12 cellular contexts compared by ENCODE assay signal in genomic region chr15:92869977-92870644, GRCh38. TPM values are rescaled to one million over a fixed set of nuclear protein-coding genes. Genes with fewer than 3 reads are reported as not detected.
DNase-seq lines count a peak whose midpoint lies in the region; ATAC-seq, FAIRE-seq and TF ChIP-seq lines count a peak whose summit lies in the region.
"Had no signal": no experiment of that assay in that cellular context is flagged by ENCODE, and none has a peak within 500 bp of the region (broad histone marks: within the 10 kb centered on the region; RNA-seq: fewer than 3 reads in every experiment).

No MANE protein-coding gene starts in this region.

- TF ChIP-seq POLR2A in H1 (IDR thresholded peaks at IDR 0.05; ENCODE audit: control extremely low read depth in 1 of 2, low read depth in 2 of 2, low read length in 2 of 2) = no peak

- POLR2A ChIA-PET in H1 (lab: Charles Lee; ENCODE audit: partially characterized antibody) = interaction anchor here (0.6 to 4.8 kb wide), 4 partner anchors 11 to 116 kb away, joined by 3 to 36 read pairs (median 12); no protein-coding TSS in a partner anchor

- FAIRE-seq in H1 (lab: Jason Lieb, UNC) = no peak

- H3K4me2 ChIP-seq in H1 (ENCODE audit: insufficient read depth in 1 of 2, low read depth in 2 of 2, low read length in 2 of 2) = no peak overlapping the region
- H3K4me2 ChIP-seq in mesendoderm (ENCODE audit: low read length) = no peak overlapping the region

- no peaks in the 10 kb centered on the region for H3K9me3 Mint-ChIP-seq in natural killer cell treated with Interleukin-12 subunit alpha and Interleukin-12 subunit beta and Interleukin-15 and Interleukin-18, amount 100 ng/mL, for 72 hours

- no peaks in the 10 kb centered on the region for H3K79me2 ChIP-seq in H1 (ENCODE audit: control insufficient read depth in 1 of 2, insufficient read depth in 2 of 2, low read length in 2 of 2)
- no peaks in the 10 kb centered on the region for H3K79me2 ChIP-seq in mesendoderm (ENCODE audit: control insufficient read depth, insufficient read depth, low read length)

- no peaks in the 10 kb centered on the region for H3K36me3 Mint-ChIP-seq in natural killer cell treated with Interleukin-12 subunit alpha and Interleukin-12 subunit beta and Interleukin-15 and Interleukin-18, amount 100 ng/mL, for 72 hours

- peak; percentile 52 for ATAC-seq in Right ventricle myocardium inferior
- ATAC-seq in natural killer cell treated with Interleukin-12 subunit alpha and Interleukin-12 subunit beta and Interleukin-15 and Interleukin-18, amount 100 ng/mL, for 72 hours = no peak

- no peak overlapping the region for H3K4me3 Mint-ChIP-seq in natural killer cell treated with Interleukin-12 subunit alpha and Interleukin-12 subunit beta and Interleukin-15 and Interleukin-18, amount 100 ng/mL, for 72 hours

- intact Hi-C loops in Right ventricle myocardium inferior (cut with DNase I) (no loop called here), cardiac septum (cut with DNase I) (no loop called here)

- no peaks in the 10 kb centered on the region for H4K20me1 ChIP-seq in H1 (replicated peaks in 1 of 2; ENCODE audit: control insufficient read depth in 1 of 2, insufficient read depth in 2 of 2, low read length in 2 of 2)

- H3K4ac ChIP-seq in H1 (replicated peaks; ENCODE audit: insufficient read length, low read depth, low read length) (no peak overlapping the region), mesendoderm (ENCODE audit: low read depth, low read length) (no peak overlapping the region)

- peaks cover 0 to 5% of the 10 kb centered on the region in 2 donors for H3K4me1 Mint-ChIP-seq in natural killer cell treated with Interleukin-12 subunit alpha and Interleukin-12 subunit beta and Interleukin-15 and Interleukin-18, amount 100 ng/mL, for 72 hours (ENCODE audit: low read depth in 2 of 2)

- H2BK20ac ChIP-seq in H1 (ENCODE audit: low read length) = no peak overlapping the region

- H2AFZ ChIP-seq in H1 (ENCODE audit: low read length) = peak overlapping the region; percentile 96; the same call in 1 of the 2 replicates

- peak overlapping the region; percentile 18 for H4K91ac ChIP-seq in H1 (replicated peaks; ENCODE audit: insufficient read length, low read length)

- no peak overlapping the region for H3K23ac ChIP-seq in H1 (ENCODE audit: insufficient read length)
- no peak overlapping the region for H3K23ac ChIP-seq in mesendoderm (ENCODE audit: low read length)

- WGBS in H1 (ENCODE audit: extremely low coverage in 1 of 2, insufficient coverage in 1 of 2, insufficient read length in 1 of 2, insufficient replicate concordance in 2 of 2, low coverage in 1 of 2, low lambda C conversion rate in 2 of 2, missing lambda C conversion rate in 1 of 2), 2 experiments = 90% methylated on average over 9 of the region's 9 CpGs; no CpG with 5 or more reads in 1 of the 2 experiments
- no CpG with 5 or more reads among the region's 9 CpGs for WGBS in mesendoderm (ENCODE audit: extremely low coverage, insufficient coverage, low lambda C conversion rate)

- H2BK120ac ChIP-seq in H1 (replicated peaks; ENCODE audit: low read depth, low read length) (no peak overlapping the region), mesendoderm (ENCODE audit: low read depth, low read length) (no peak overlapping the region)

- no peaks in the 10 kb centered on the region for H3K23me2 ChIP-seq in H1 (ENCODE audit: low read depth, low read length)

- H3K27me3 ChIP-seq in H1 (replicated peaks in 1 of 4; ENCODE audit: control insufficient read depth in 3 of 4, extremely low read depth in 1 of 4, insufficient read depth in 3 of 4, low read length in 3 of 4) = no peaks in the 10 kb centered on the region; a peak in 1 of 7 replicates
- H3K27me3 ChIP-seq in mesendoderm (ENCODE audit: insufficient read depth, low read length, poor library complexity) = no peaks in the 10 kb centered on the region

- H2BK15ac ChIP-seq in H1 (ENCODE audit: low read length) = peak overlapping the region; percentile 92; the same call in 1 of the 2 replicates
- no peak overlapping the region for H2BK15ac ChIP-seq in mesendoderm (replicated peaks; ENCODE audit: low read depth)

- H3K27ac Mint-ChIP-seq in natural killer cell treated with Interleukin-12 subunit alpha and Interleukin-12 subunit beta and Interleukin-15 and Interleukin-18, amount 100 ng/mL, for 72 hours = no peak overlapping the region

- H3K27me3 Mint-ChIP-seq in natural killer cell treated with Interleukin-12 subunit alpha and Interleukin-12 subunit beta and Interleukin-15 and Interleukin-18, amount 100 ng/mL, for 72 hours = peaks cover 0 to 3% of the 10 kb centered on the region in 2 donors

- no peak overlapping the region for H4K5ac ChIP-seq in H1 (ENCODE audit: insufficient read length, low read depth, low read length)
- H4K5ac ChIP-seq in mesendoderm (ENCODE audit: low read length) = no peak overlapping the region

- H3K4me3 ChIP-seq in H1 (ENCODE audit: extremely low read depth in 1 of 4, insufficient read depth in 2 of 4, low read depth in 3 of 4, low read length in 4 of 4) (no peak overlapping the region), mesendoderm (ENCODE audit: low read length) (no peak overlapping the region)

- no peaks in the 10 kb centered on the region for H3K9me3 ChIP-seq in H1 (ENCODE audit: insufficient read depth in 2 of 2, low read depth in 1 of 2, low read length in 1 of 2)

- DNase-seq in Right ventricle myocardium inferior (ENCODE audit: missing footprints) = no peak
- DNase-seq in cardiac septum (ENCODE audit: low spot score) = no peak
- DNase-seq in H1 (ENCODE audit: low read depth in 1 of 2, low spot score in 2 of 2) = peak in 1 of 2 experiments; percentile 40
- no peak for DNase-seq in mesendoderm
- DNase-seq in AG08396 (ENCODE audit: low spot score) = no peak
- DNase-seq in T1000 (lab: John Stamatoyannopoulos, UW) = no peak
- DNase-seq in natural killer cell treated with Interleukin-12 subunit alpha and Interleukin-12 subunit beta and Interleukin-15 and Interleukin-18, amount 100 ng/mL, for 72 hours (ENCODE audit: low spot score) = no peak
- no peak for DNase-seq in HT-29 (ENCODE audit: low spot score)
- DNase-seq: activated CD4-positive, alpha-beta T cell treated with anti-CD3 and anti-CD28 coated beads, Interleukin-2, amount 50 U/mL, for 4 hours; NCI-H1694; SHP77 treated with DMSO at 0.1 percent for 48 hours; stimulated activated CD4-positive, alpha-beta T cell treated with anti-CD3 and anti-CD28 coated beads, Interleukin-1b, Interleukin-23, amount 100 ng/mL, for 48 hours had no signal

- H2AK5ac ChIP-seq in H1 (ENCODE audit: low read depth, low read length) = no peak overlapping the region
- H2AK5ac ChIP-seq in mesendoderm (ENCODE audit: low read length) = no peak overlapping the region

- H4K8ac ChIP-seq in H1 (ENCODE audit: extremely low read depth, insufficient read depth, low read length) (no peak overlapping the region), mesendoderm (ENCODE audit: low read depth, low read length) (no peak overlapping the region)

- TF ChIP-seq EP300 in H1 (IDR thresholded peaks at IDR 0.05; ENCODE audit: borderline replicate concordance in 1 of 2, low read depth in 2 of 2, low read length in 2 of 2) = no peak

- H3K27ac ChIP-seq in H1 (ENCODE audit: low read depth, low read length) (no peak overlapping the region), mesendoderm (ENCODE audit: low read depth, low read length) (no peak overlapping the region)

- TF ChIP-seq CTCF in H1 (IDR thresholded peaks at IDR 0.05; ENCODE audit: control extremely low read depth in 1 of 3, insufficient read depth in 1 of 3, low read depth in 1 of 3, low read length in 3 of 3) = no peak

- CTCF ChIA-PET in H1 (lab: Charles Lee; ENCODE audit: partially characterized antibody) = interaction anchor here (0.5 to 1.5 kb wide), 6 partner anchors 9 to 97 kb away, joined by 3 to 5 read pairs (median 4); no protein-coding TSS in a partner anchor

- H3K79me1 ChIP-seq in H1 (ENCODE audit: low read depth, low read length) (no peaks in the 10 kb centered on the region), mesendoderm (ENCODE audit: low read length) (no peaks in the 10 kb centered on the region)

- no peak for TF ChIP-seq RAD21 in H1 (IDR thresholded peaks at IDR 0.05 in 1 of 2, conservative IDR thresholded peaks at IDR 0.05 in 1 of 2; ENCODE audit: low read depth in 2 of 2, low read length in 2 of 2)

- H3K14ac ChIP-seq in H1 (ENCODE audit: insufficient read length) = no peak overlapping the region

- H3K4me1 ChIP-seq in H1 (replicated peaks in 1 of 4; ENCODE audit: control insufficient read depth in 3 of 4, insufficient read depth in 4 of 4, low read length in 3 of 4) = no peaks in the 10 kb centered on the region; a peak in 1 of 7 replicates
- H3K4me1 ChIP-seq in mesendoderm (ENCODE audit: control insufficient read depth, low read depth, low read length) = no peaks in the 10 kb centered on the region

- H3K18ac ChIP-seq in H1 (ENCODE audit: extremely low read depth, low read length) (no peak overlapping the region; the same call in 1 of the 2 replicates), mesendoderm (ENCODE audit: low read length) (no peak overlapping the region)

- H3K9ac ChIP-seq in H1 (replicated peaks in 1 of 4; ENCODE audit: extremely low read depth in 1 of 4, low read depth in 3 of 4, low read length in 3 of 4) (no peak overlapping the region), mesendoderm (ENCODE audit: low read length) (peak overlapping the region; percentile 21)

- H3K56ac ChIP-seq in H1 (replicated peaks; ENCODE audit: insufficient read length, low read depth, low read length) = no peak overlapping the region
- H3K56ac ChIP-seq in mesendoderm (ENCODE audit: low read length) = peak overlapping the region; percentile 3

- H2BK12ac ChIP-seq in H1 (ENCODE audit: low read depth, low read length) = peak overlapping the region; percentile 13; the same call in 1 of the 2 replicates

- H2BK5ac ChIP-seq in H1 (ENCODE audit: low read depth, low read length) (no peak overlapping the region), mesendoderm (ENCODE audit: low read length) (no peak overlapping the region)

- no peaks in the 10 kb centered on the region for H3K36me3 ChIP-seq in H1 (ENCODE audit: control insufficient read depth in 2 of 4, insufficient read depth in 4 of 4, low read length in 3 of 4)
- H3K36me3 ChIP-seq in mesendoderm (ENCODE audit: control insufficient read depth, insufficient read depth, low read length) = no peaks in the 10 kb centered on the region

RNA-seq across cellular contexts. Expression of gene CHD2, which starts 30.0 kb away (rescaled TPM):
- total RNA-seq in Right ventricle myocardium inferior (45.9 TPM), cardiac septum (59.5 TPM)
- 70.0 and 75.9 TPM in 2 replicates for total RNA-seq in H1 (2021; fragmentation: NEBNext Ultra II Directional; extraction: Animal tissue kit (Norgen Biotek cat#: 25700))
- polyA plus RNA-seq in H1 (2011; rRNA removed) = 28.8 and 45.7 TPM in 2 replicates
- 46.3 TPM for polyA plus RNA-seq in H1 (2011; cell fraction: cytosol; rRNA removed)
- polyA plus RNA-seq in H1 (2011; cell fraction: nucleus; rRNA removed) = 145 TPM
- 34.2 to 46.0 TPM (median 42.9 TPM) in 4 replicates for polyA plus RNA-seq in H1 (2012, experiment 1 of 2)
- 3.4 TPM for polyA plus RNA-seq in H1 (2012, experiment 2 of 2)
- 49.2 TPM for polyA plus RNA-seq in H1 (2013, experiment 1 of 2)
- 36.7 TPM for polyA plus RNA-seq in H1 (2013, experiment 2 of 2)
- 72.5 and 82.6 TPM in 2 replicates for polyA minus RNA-seq in H1 (2011; rRNA and poly(A)+ RNA removed)
- polyA minus RNA-seq in H1 (2011; cell fraction: cytosol; rRNA and poly(A)+ RNA removed) = 53.7 TPM
- polyA minus RNA-seq in H1 (2011; cell fraction: nucleus; rRNA and poly(A)+ RNA removed) = 250 TPM
- 46.2 TPM for polyA plus RNA-seq in mesendoderm (2013, experiment 1 of 2)
- polyA plus RNA-seq in mesendoderm (2013, experiment 2 of 2) = 51.0 TPM
- total RNA-seq in natural killer cell treated with Interleukin-12 subunit alpha and Interleukin-12 subunit beta and Interleukin-15 and Interleukin-18, amount 100 ng/mL, for 72 hours = 100 to 1,000 TPM; 177 to 180 TPM
- total RNA-seq in HT-29 (2014; rRNA removed; shearing (Covaris generic)) = 55.1 and 74.0 TPM in 2 replicates
